20 cellular contexts compared by ENCODE assay signal in the genomic region with DNA sequence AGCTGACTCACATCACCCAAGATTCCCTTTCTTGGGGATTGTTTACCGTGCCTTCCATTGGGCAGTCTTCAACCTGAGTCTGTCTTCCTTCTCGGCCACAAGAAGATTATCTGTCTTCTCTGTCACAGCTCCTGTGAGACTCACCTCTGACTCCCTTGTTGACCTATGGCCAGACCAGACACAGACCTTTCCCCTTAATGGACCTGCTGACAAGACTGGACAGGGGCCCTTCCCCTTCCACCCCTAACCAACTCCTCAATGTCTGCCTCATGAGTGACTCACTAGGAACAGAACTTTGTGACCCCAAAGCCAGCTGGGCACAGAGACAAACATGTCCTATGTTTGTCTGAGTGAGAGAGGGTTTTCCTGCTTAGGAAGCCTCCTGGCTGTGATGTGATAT.
"Had no signal": no experiment of that assay in that cellular context is flagged by ENCODE, and none has a peak within 500 bp of the region (broad histone marks: within the 10 kb centered on the region; RNA-seq: fewer than 3 reads in every experiment).

No MANE protein-coding gene starts in this region.

- ATAC-seq: activated T-cell treated with anti-CD3 and anti-CD28 coated beads, Interleukin-2, amount 50 U/mL, for 72 hours; PC-3; T-helper 17 cell had no signal

- DNase-seq: activated CD4-positive, alpha-beta memory T cell treated with anti-CD3 and anti-CD28 coated beads for 36 hours; activated CD4-positive, alpha-beta T cell treated with anti-CD3 and anti-CD28 coated beads, Interleukin-2, amount 10 ng/mL, durations not matched to agents 7 days and 5 days; activated CD4-positive, CD25-positive, alpha-beta regulatory T cell; activated CD8-positive, alpha-beta memory T cell treated with anti-CD3 and anti-CD28 coated beads for 24 hours; activated naive CD4-positive, alpha-beta T cell; activated T-cell treated with anti-CD3 and anti-CD28 coated beads, Interleukin-2, amount 50 U/mL, for 72 hours; aorta; central memory CD4-positive, alpha-beta T cell; Kasumi-1; NCI-H1092; NCI-H1417; NCI-H1694; NCI-H2029; NCI-H446; NCI-H524; SIG-M5; T-helper 17 cell; T-helper 9 cell had no signal

- FAIRE-seq: bronchial epithelial cell had no signal
